Comparison of ENCODE assay signal across 18 cellular contexts in genomic region chr2:84674586-84674985, GRCh38.
DNase-seq lines count a peak whose midpoint lies in the region; ATAC-seq and TF ChIP-seq lines count a peak whose summit lies in the region.
"Had no signal": no experiment of that assay in that cellular context is flagged by ENCODE, and none has a peak within 500 bp of the region (broad histone marks: within the 10 kb centered on the region; RNA-seq: fewer than 3 reads in every experiment).

No MANE protein-coding gene starts in this region.

- intact Hi-C loops in IMR-90 (cut with micrococcal nuclease) (no loop called here), colonic mucosa (cut with DNase I) (no loop called here)

- H3K4me3 ChIP-seq in IMR-90 (ENCODE audit: insufficient read depth, low read depth, low read length) (no peak overlapping the region), parathyroid adenoma (ENCODE audit: low read depth, low read length) (no peak overlapping the region), colonic mucosa (no peak overlapping the region)
- H3K4me3 ChIP-seq: BLaER1, GM23248, HAP-1 had no signal

- BruUV-seq in IMR-90 (replicated peaks; lab: Mats Ljungman, UMichigan), result no TSS peak

- ATAC-seq in IMR-90 (ENCODE audit: low read depth), result no peak

- H2AFZ ChIP-seq in IMR-90 (replicated peaks; ENCODE audit: low read length, poor library complexity) (peak overlapping the region; percentile 38), parathyroid adenoma (peak overlapping the region; percentile 63)
- H2AFZ ChIP-seq: GM23248 had no signal

- no peak overlapping the region for H3K14ac ChIP-seq in IMR-90 (replicated peaks; ENCODE audit: low read depth, low read length)

- H3K36me3 ChIP-seq in IMR-90 (ENCODE audit: control insufficient read depth, insufficient read depth, low read length) (no peaks in the 10 kb centered on the region), parathyroid adenoma (ENCODE audit: control insufficient read depth, insufficient read depth, low read length) (no peaks in the 10 kb centered on the region), colonic mucosa (no peaks in the 10 kb centered on the region)
- H3K36me3 ChIP-seq: BLaER1, HAP-1 had no signal

- H3K23ac ChIP-seq in IMR-90 (ENCODE audit: low read depth, low read length), result no peak overlapping the region

- no peak overlapping the region for H2BK15ac ChIP-seq in IMR-90 (ENCODE audit: low read depth, low read length)

- 64% methylated on average over 1 of the region's 5 CpGs; no CpG with 5 or more reads in 1 of the 2 experiments for WGBS in IMR-90 (ENCODE audit: extremely low coverage in 2 of 2, insufficient read length in 1 of 2), 2 experiments

- H3K27ac ChIP-seq in IMR-90 (ENCODE audit: insufficient read depth, low read length) (no peak overlapping the region), parathyroid adenoma (peak overlapping the region; percentile 63), colonic mucosa (no peak overlapping the region)
- H3K27ac ChIP-seq: BLaER1, GM23248, HL-60 had no signal

- H3K9me1 ChIP-seq in IMR-90 (ENCODE audit: insufficient read depth, low read length), result peaks cover 7% of the 10 kb centered on the region

- no peak overlapping the region for H2BK20ac ChIP-seq in IMR-90 (ENCODE audit: low read depth, low read length)

- POLR2A ChIA-PET in IMR-90 (lab: Charles Lee; ENCODE audit: unreplicated experiment), result no interaction called here

- H3K18ac ChIP-seq in IMR-90 (ENCODE audit: low read depth, low read length), result no peak overlapping the region

- no peak overlapping the region for H3K9ac ChIP-seq in IMR-90 (ENCODE audit: low read depth, low read length)
- H3K9ac ChIP-seq in parathyroid adenoma, result no peak overlapping the region
- H3K9ac ChIP-seq in colonic mucosa (ENCODE audit: low read depth in 2 of 2, low read length in 2 of 2), result no peak overlapping the region
- H3K9ac ChIP-seq: BLaER1, GM23248 had no signal

- H2BK5ac ChIP-seq in IMR-90 (ENCODE audit: low read depth, low read length, poor library complexity, severe bottlenecking), result no peak overlapping the region

- H3K4me1 ChIP-seq in IMR-90 (ENCODE audit: control insufficient read depth, insufficient read depth, low read length) (peaks cover 3% of the 10 kb centered on the region; the same call in 1 of the 2 replicates), parathyroid adenoma (peaks cover 10% of the 10 kb centered on the region), colonic mucosa (no peaks in the 10 kb centered on the region)
- H3K4me1 ChIP-seq: BLaER1, HAP-1 had no signal

- no peak overlapping the region for H3K4me2 ChIP-seq in IMR-90 (ENCODE audit: low read depth, low read length)
- H3K4me2 ChIP-seq in parathyroid adenoma (ENCODE audit: low read length), result peak overlapping the region; percentile 5
- H3K4me2 ChIP-seq: BLaER1 had no signal

- no peak overlapping the region for H4K8ac ChIP-seq in IMR-90 (ENCODE audit: low read depth in 2 of 2, low read length in 2 of 2)

- in situ Hi-C loops in IMR-90 (cut with MboI; ENCODE audit: low sequenced_read_pairs), result no loop called here

- peak; percentile 35 for DNase-seq in IMR-90
- peak; percentile 6 for DNase-seq in NCI-H226
- DNase-seq in fibroblast of peridontal ligament (ENCODE audit: extremely low read depth), result peak; percentile 25
- DNase-seq in erythroblast (lab: John Stamatoyannopoulos, UW), result no peak
- no peak for DNase-seq in colonic mucosa
- no peak for DNase-seq in T1000 (lab: John Stamatoyannopoulos, UW)
- DNase-seq in effector CD8-positive, alpha-beta T cell (lab: John Stamatoyannopoulos, UW), result no peak
- DNase-seq: ACHN; AML-193; CD4-positive, alpha-beta memory T cell; DMS153; DMS79; GDM1; GM23248 had no signal

- no peak for TF ChIP-seq RAD21 in IMR-90 (IDR thresholded peaks at IDR 0.05; ENCODE audit: low read length)

- no peak overlapping the region for H3K56ac ChIP-seq in IMR-90 (ENCODE audit: extremely low read depth, insufficient read depth, low read length)

- no peak overlapping the region for H4K5ac ChIP-seq in IMR-90 (ENCODE audit: low read depth, low read length)

- dilution Hi-C loops in IMR-90 (cut with HindIII; ENCODE audit: low sequenced_read_pairs, unreplicated experiment), result no loop called here

- TF ChIP-seq POLR2A in IMR-90 (IDR thresholded peaks at IDR 0.05; ENCODE audit: low read depth, low read length) (no peak), erythroblast (IDR thresholded peaks at IDR 0.05; ENCODE audit: low read length) (no peak)

- H3K79me1 ChIP-seq in IMR-90 (ENCODE audit: low read depth in 1 of 2, low read length in 2 of 2), result no peaks in the 10 kb centered on the region

- H3K9me3 ChIP-seq in IMR-90 (ENCODE audit: control insufficient read depth, insufficient read depth, low read length) (no peaks in the 10 kb centered on the region), parathyroid adenoma (ENCODE audit: control insufficient read depth, low read length) (no peaks in the 10 kb centered on the region), colonic mucosa (no peaks in the 10 kb centered on the region)
- H3K9me3 ChIP-seq: BLaER1, HAP-1 had no signal

- no peaks in the 10 kb centered on the region for H4K20me1 ChIP-seq in IMR-90 (ENCODE audit: insufficient read depth, low read length)
- H4K20me1 ChIP-seq: BLaER1 had no signal

- no peaks in the 10 kb centered on the region for H3K79me2 ChIP-seq in parathyroid adenoma

- TF ChIP-seq CTCF in IMR-90 (conservative IDR thresholded peaks at IDR 0.05; ENCODE audit: low read depth, low read length) (no peak), parathyroid adenoma (IDR thresholded peaks at IDR 0.05) (no peak), colonic mucosa (IDR thresholded peaks at IDR 0.05) (no peak)

- no peak overlapping the region for H3K4ac ChIP-seq in IMR-90 (ENCODE audit: low read depth, low read length)

- no peak overlapping the region for H2AK5ac ChIP-seq in IMR-90 (ENCODE audit: low read depth, low read length)

- CTCF ChIA-PET in IMR-90 (lab: Yijun Ruan, JAX), result no interaction called here

- H3K27me3 ChIP-seq in IMR-90 (ENCODE audit: control insufficient read depth, insufficient read depth, low read length) (peaks cover 18% of the 10 kb centered on the region; the same call in 1 of the 2 replicates), parathyroid adenoma (ENCODE audit: control insufficient read depth, insufficient read depth, low read length) (no peaks in the 10 kb centered on the region), colonic mucosa (no peaks in the 10 kb centered on the region)
- H3K27me3 ChIP-seq: BLaER1 had no signal

- no peak overlapping the region for H2AK9ac ChIP-seq in IMR-90 (replicated peaks; ENCODE audit: low read depth, low read length, poor library complexity)

- H2BK120ac ChIP-seq in IMR-90 (ENCODE audit: low read depth, low read length), result no peak overlapping the region

- no peak overlapping the region for H4K91ac ChIP-seq in IMR-90 (ENCODE audit: insufficient read depth, low read depth, low read length)

TF ChIP-seq in IMR-90, 13 proteins besides CTCF, POLR2A, EP300 and RAD21:
- TF ChIP-seq CHD1 (IDR thresholded peaks at IDR 0.05; ENCODE audit: low read depth, low read length), result no peak
- TF ChIP-seq MAZ (IDR thresholded peaks at IDR 0.05; ENCODE audit: borderline replicate concordance, low read depth, low read length), result no peak
- no peak for TF ChIP-seq RFX5 (IDR thresholded peaks at IDR 0.05; ENCODE audit: low read depth, low read length)
- TF ChIP-seq RCOR1 (IDR thresholded peaks at IDR 0.05; ENCODE audit: insufficient replicate concordance, low read length), result no peak
- TF ChIP-seq ELK1 (IDR thresholded peaks at IDR 0.05; ENCODE audit: borderline replicate concordance, low read depth, low read length), result no peak
- peak; percentile 44; the same call in 1 of the 2 replicates for TF ChIP-seq USF2 (IDR thresholded peaks at IDR 0.05; ENCODE audit: low read depth, low read length)
- no peak for TF ChIP-seq CEBPB (IDR thresholded peaks at IDR 0.05; ENCODE audit: low read depth, low read length)
- TF ChIP-seq MXI1 (IDR thresholded peaks at IDR 0.05; ENCODE audit: borderline replicate concordance, low read depth, low read length), result no peak
- no peak for TF ChIP-seq NFE2L2 (IDR thresholded peaks at IDR 0.05; ENCODE audit: low read depth, low read length)
- peak; percentile 10; the same call in 1 of the 2 replicates for TF ChIP-seq BHLHE40 (IDR thresholded peaks at IDR 0.05; ENCODE audit: low read depth, low read length)
- TF ChIP-seq FOS (IDR thresholded peaks at IDR 0.05; ENCODE audit: low read depth, low read length), result no peak
- TF ChIP-seq SMC3 (IDR thresholded peaks at IDR 0.05; ENCODE audit: low read depth, low read length), result no peak
- no peak for TF ChIP-seq MAFK (IDR thresholded peaks at IDR 0.05; ENCODE audit: low read depth, low read length)

Comparison
In these comparisons a context has a peak if more than half of its experiments do, and no peak if none do; other contexts are left out.
1. DNase-seq: peak in IMR-90 (single experiment), NCI-H226 (single experiment) and fibroblast of peridontal ligament (single experiment); none in erythroblast (0 of 2), colonic mucosa (single experiment), T1000 (single experiment) and effector CD8-positive, alpha-beta T cell (single experiment).